27 cellular contexts compared by ENCODE assay signal in the genomic region with DNA sequence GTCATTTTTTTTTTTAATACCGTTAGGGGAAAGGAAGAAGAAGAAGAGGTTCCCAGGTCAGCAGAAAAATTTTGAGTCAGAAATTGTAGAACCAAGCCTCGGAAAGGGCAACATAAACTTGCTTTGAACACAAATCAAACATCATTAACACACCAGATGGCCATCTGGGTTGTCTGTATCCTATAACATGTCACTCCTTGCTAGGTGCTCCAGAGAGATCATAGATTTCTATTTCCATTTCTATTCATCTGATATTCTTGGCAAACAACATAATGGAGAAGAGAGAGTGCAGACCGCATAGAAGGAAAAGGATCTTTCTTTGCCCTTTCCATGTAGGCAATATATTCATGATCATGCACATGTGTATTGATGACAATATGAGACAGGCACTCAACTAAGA.
"Had no signal": no experiment of that assay in that cellular context is flagged by ENCODE, and none has a peak within 500 bp of the region (broad histone marks: within the 10 kb centered on the region; RNA-seq: fewer than 3 reads in every experiment).

No MANE protein-coding gene starts in this region.

- DNase-seq: activated B cell treated with CpG ODN at 0.5 μM for 24 hours; activated CD4-positive, alpha-beta memory T cell treated with anti-CD3 and anti-CD28 coated beads, Interleukin-2, amount 10 ng/mL, durations not matched to agents 7 days and 5 days; activated CD4-positive, alpha-beta T cell treated with anti-CD3 and anti-CD28 coated beads for 1 hour; activated CD4-positive, alpha-beta T cell treated with anti-CD3 and anti-CD28 coated beads for 36 hours; activated CD4-positive, alpha-beta T cell treated with anti-CD3 and anti-CD28 coated beads for 48 hours; activated CD4-positive, alpha-beta T cell treated with anti-CD3 and anti-CD28 coated beads, Interleukin-2, amount 10 ng/mL, durations not matched to agents 7 days and 5 days; activated CD4-positive, alpha-beta T cell treated with anti-CD3 and anti-CD28 coated beads, Interleukin-2, amount 50 U/mL, for 48 hours; activated CD8-positive, alpha-beta memory T cell treated with anti-CD3 and anti-CD28 coated beads for 24 hours; activated CD8-positive, alpha-beta memory T cell treated with anti-CD3 and anti-CD28 coated beads, Interleukin-2, amount 10 ng/mL, durations not matched to agents 7 days and 5 days; activated CD8-positive, alpha-beta memory T cell treated with anti-CD3 and anti-CD28 coated beads, Interleukin-2, amount 50 U/mL, for 48 hours; activated CD8-positive, alpha-beta T cell treated with anti-CD3 and anti-CD28 coated beads, Interleukin-2, amount 10 ng/mL, durations not matched to agents 7 days and 5 days; activated effector memory CD4-positive, alpha-beta T cell treated with Interleukin-2 at 50 U/mL for 16 hours; activated gamma-delta T cell; activated naive CD4-positive, alpha-beta T cell treated with anti-CD3 and anti-CD28 coated beads, Interleukin-2, amount 10 ng/mL, durations not matched to agents 7 days and 5 days; activated naive CD4-positive, alpha-beta T cell treated with Interleukin-2 at 50 U/mL for 16 hours; activated naive CD8-positive, alpha-beta T cell treated with anti-CD3 and anti-CD28 coated beads, Interleukin-2, amount 10 ng/mL, durations not matched to agents 7 days and 5 days; activated naive CD8-positive, alpha-beta T cell treated with anti-CD3 and anti-CD28 coated beads, Interleukin-2, amount 50 U/mL, for 24 hours; activated T-cell treated with anti-CD3 and anti-CD28 coated beads, Interleukin-2, amount 50 U/mL, for 24 hours; activated T-cell treated with anti-CD3 and anti-CD28 coated beads, Interleukin-2, amount 50 U/mL, for 48 hours; amygdala; anterior cingulate cortex; caudate nucleus; cerebellar nuclear complex; colonic mucosa; cortex of kidney; T-helper 9 cell had no signal

- ATAC-seq: activated CD4-positive, alpha-beta T cell treated with anti-CD3 and anti-CD28 coated beads for 36 hours; activated CD4-positive, CD25-positive, alpha-beta regulatory T cell treated with anti-CD3 and anti-CD28 coated beads, Interleukin-2, amount 50 U/mL, for 24 hours; activated CD8-positive, alpha-beta memory T cell treated with anti-CD3 and anti-CD28 coated beads, Interleukin-2, amount 10 ng/mL, durations not matched to agents 7 days and 5 days; activated CD8-positive, alpha-beta T cell treated with anti-CD3 and anti-CD28 coated beads, Interleukin-2, amount 10 ng/mL, durations not matched to agents 7 days and 5 days; activated naive CD8-positive, alpha-beta T cell treated with anti-CD3 and anti-CD28 coated beads, Interleukin-2, amount 50 U/mL, for 24 hours had no signal
